In the genomic region with DNA sequence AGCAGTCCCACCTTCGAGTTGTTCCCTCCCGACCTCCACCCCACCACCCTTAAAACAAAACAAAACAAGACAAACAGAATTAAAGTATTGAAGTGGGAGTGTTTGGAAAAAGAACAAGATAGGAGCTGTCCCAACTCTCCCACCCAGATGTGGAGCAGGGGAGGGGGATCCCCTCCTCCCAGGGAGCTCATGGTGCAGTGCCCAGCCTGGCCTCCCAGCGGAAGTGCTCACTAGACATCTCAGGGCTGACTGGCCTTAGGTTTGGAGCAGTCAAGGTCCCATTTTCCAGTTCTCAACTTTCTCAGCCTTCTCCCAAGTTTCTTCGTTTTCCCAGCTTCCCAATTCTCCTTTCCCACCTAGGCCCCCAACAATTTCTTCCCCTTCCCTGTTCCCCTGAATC, we compare ENCODE assay signal across 18 cellular contexts. TPM values are rescaled to one million over a fixed set of nuclear protein-coding genes. Genes with fewer than 3 reads are reported as not detected.
DNase-seq lines count a peak whose midpoint lies in the region; ATAC-seq, FAIRE-seq and TF ChIP-seq lines count a peak whose summit lies in the region.
"Had no signal": no experiment of that assay in that cellular context is flagged by ENCODE, and none has a peak within 500 bp of the region (broad histone marks: within the 10 kb centered on the region; RNA-seq: fewer than 3 reads in every experiment).

No MANE protein-coding gene starts in this region.

- H3K4me1 ChIP-seq in HEK293 (ENCODE audit: control insufficient read depth, insufficient read depth, low read length) = no peaks in the 10 kb centered on the region
- H3K4me1 ChIP-seq in kidney (ENCODE audit: control insufficient read depth in 1 of 2, insufficient read depth in 1 of 2, low read depth in 1 of 2, low read length in 2 of 2) = no peaks in the 10 kb centered on the region
- H3K4me1 ChIP-seq: A549, Caco-2 had no signal

- TF ChIP-seq CTCF in HEK293 (tag by site-specific recombination; IDR thresholded peaks at IDR 0.05) (no peak), kidney (IDR thresholded peaks at IDR 0.05; ENCODE audit: borderline replicate concordance, extremely low read depth, insufficient read depth) (no peak)

- no peak for FAIRE-seq in kidney (lab: Jason Lieb, UNC)
- FAIRE-seq: A549, GM12878, GM18507, H1, HepG2, HTR-8/SVneo had no signal

- H3K27ac ChIP-seq in HEK293 (ENCODE audit: extremely low read depth, low read depth, low read length) = no peak overlapping the region
- H3K27ac ChIP-seq in kidney (ENCODE audit: low read depth in 2 of 2, low read length in 2 of 2) = no peak overlapping the region
- H3K27ac ChIP-seq: A549 had no signal

- H3K9me3 ChIP-seq in HEK293 (ENCODE audit: control insufficient read depth, insufficient read depth, low read depth, low read length) (no peaks in the 10 kb centered on the region), kidney (ENCODE audit: control insufficient read depth in 1 of 2, low read length in 2 of 2) (no peaks in the 10 kb centered on the region)
- H3K9me3 ChIP-seq: A549, BE2C, Caco-2 had no signal

- no peak overlapping the region for H3K4me3 ChIP-seq in HEK293 (ENCODE audit: low read depth, low read length)
- H3K4me3 ChIP-seq in kidney (ENCODE audit: low read length in 2 of 2) = no peak overlapping the region
- H3K4me3 ChIP-seq: A549, GM12878 had no signal

- peak; percentile 15 for DNase-seq in D341Med (ENCODE audit: low spot score)
- DNase-seq in kidney = peak; percentile 37
- DNase-seq in GDM1 (lab: John Stamatoyannopoulos, UW) = no peak
- DNase-seq in kidney tubule cell (ENCODE audit: low spot score) = no peak
- DNase-seq: BE2C; Caco-2; CD8-positive, alpha-beta memory T cell; DMS53; HCEC 1CT had no signal

- no peaks in the 10 kb centered on the region for H3K36me3 ChIP-seq in HEK293 (ENCODE audit: control insufficient read depth in 2 of 2, insufficient read depth in 1 of 2, low read length in 2 of 2)
- H3K36me3 ChIP-seq in kidney (ENCODE audit: control insufficient read depth in 1 of 2, insufficient read depth in 2 of 2, low read length in 2 of 2) = no peaks in the 10 kb centered on the region
- H3K36me3 ChIP-seq: BE2C had no signal

- POLR2A ChIA-PET in HEK293 (lab: Yijun Ruan, JAX) = interaction anchor here (0.6 to 2.4 kb wide), 2 partner anchors 12 to 85 kb away, joined by 7 read pairs; a partner anchor contains a TSS

- no peak for ATAC-seq in GM21367 (IDR thresholded peaks at IDR 0.05; ENCODE audit: unreplicated experiment)
- ATAC-seq: A549, GM12878 had no signal

- intact Hi-C loops in kidney (cut with DNase I) = loop anchor here (10.0 kb wide), 1 partner anchor 182 kb away; no protein-coding TSS in a partner anchor

- CTCF ChIA-PET in HEK293 (lab: Yijun Ruan, JAX) = interaction anchor here (0.6 to 12.7 kb wide), 3 partner anchors 10 to 175 kb away, joined by 3 to 156 read pairs (median 3); no protein-coding TSS in a partner anchor

- H3K9ac ChIP-seq in kidney (ENCODE audit: low read length in 2 of 2) = no peak overlapping the region

TF ChIP-seq in HEK293, 187 proteins besides CTCF, POLR2A, EP300 and RAD21:
- TF ChIP-seq, protein P1, sequence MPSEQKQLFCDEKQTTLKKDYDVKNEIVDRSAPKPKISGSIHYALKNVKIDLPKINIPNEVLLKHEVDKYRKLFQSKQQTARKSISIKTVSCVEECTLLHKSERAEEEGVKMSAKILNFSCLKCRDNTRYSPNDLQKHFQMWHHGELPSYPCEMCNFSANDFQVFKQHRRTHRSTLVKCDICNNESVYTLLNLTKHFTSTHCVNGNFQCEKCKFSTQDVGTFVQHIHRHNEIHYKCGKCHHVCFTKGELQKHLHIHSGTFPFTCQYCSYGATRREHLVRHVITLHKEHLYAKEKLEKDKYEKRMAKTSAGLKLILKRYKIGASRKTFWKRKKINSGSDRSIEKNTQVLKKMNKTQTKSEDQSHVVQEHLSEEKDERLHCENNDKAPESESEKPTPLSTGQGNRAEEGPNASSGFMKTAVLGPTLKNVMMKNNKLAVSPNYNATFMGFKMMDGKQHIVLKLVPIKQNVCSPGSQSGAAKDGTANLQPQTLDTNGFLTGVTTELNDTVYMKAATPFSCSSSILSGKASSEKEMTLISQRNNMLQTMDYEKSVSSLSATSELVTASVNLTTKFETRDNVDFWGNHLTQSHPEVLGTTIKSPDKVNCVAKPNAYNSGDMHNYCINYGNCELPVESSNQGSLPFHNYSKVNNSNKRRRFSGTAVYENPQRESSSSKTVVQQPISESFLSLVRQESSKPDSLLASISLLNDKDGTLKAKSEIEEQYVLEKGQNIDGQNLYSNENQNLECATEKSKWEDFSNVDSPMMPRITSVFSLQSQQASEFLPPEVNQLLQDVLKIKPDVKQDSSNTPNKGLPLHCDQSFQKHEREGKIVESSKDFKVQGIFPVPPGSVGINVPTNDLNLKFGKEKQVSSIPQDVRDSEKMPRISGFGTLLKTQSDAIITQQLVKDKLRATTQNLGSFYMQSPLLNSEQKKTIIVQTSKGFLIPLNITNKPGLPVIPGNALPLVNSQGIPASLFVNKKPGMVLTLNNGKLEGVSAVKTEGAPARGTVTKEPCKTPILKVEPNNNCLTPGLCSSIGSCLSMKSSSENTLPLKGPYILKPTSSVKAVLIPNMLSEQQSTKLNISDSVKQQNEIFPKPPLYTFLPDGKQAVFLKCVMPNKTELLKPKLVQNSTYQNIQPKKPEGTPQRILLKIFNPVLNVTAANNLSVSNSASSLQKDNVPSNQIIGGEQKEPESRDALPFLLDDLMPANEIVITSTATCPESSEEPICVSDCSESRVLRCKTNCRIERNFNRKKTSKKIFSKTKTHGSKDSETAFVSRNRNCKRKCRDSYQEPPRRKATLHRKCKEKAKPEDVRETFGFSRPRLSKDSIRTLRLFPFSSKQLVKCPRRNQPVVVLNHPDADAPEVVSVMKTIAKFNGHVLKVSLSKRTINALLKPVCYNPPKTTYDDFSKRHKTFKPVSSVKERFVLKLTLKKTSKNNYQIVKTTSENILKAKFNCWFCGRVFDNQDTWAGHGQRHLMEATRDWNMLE (tag by site-specific recombination; conservative IDR thresholded peaks at IDR 0.05; ENCODE audit: low read depth) = no peak
- TF ChIP-seq PRDM1 (tag by site-specific recombination; IDR thresholded peaks at IDR 0.05) = 0 out of 2 replicates have a peak, but pooled peaks have one; percentile 6

RNA-seq across cellular contexts. Expression of a gene that starts 2.9 kb away (rescaled TPM):
- not detected for total RNA-seq in kidney
- not detected for polyA plus RNA-seq in kidney (ENCODE audit: insufficient read depth, low read depth, low replicate concordance)
- total RNA-seq: Caco-2; CD8-positive, alpha-beta memory T cell; GM12878; HepG2 had no signal
- polyA plus RNA-seq: AG04450; CD8-positive, alpha-beta memory T cell; HepG2 had no signal

RNA-seq across cellular contexts. Expression of a gene that starts 11.9 kb away (rescaled TPM):
- 46.2 TPM for total RNA-seq in kidney
- 43.4 TPM for polyA plus RNA-seq in kidney (ENCODE audit: insufficient read depth, low read depth, low replicate concordance)

RNA-seq across cellular contexts. Expression of a gene that starts 33.8 kb away (rescaled TPM):
- total RNA-seq in kidney = 49.0 TPM
- 105 TPM for polyA plus RNA-seq in kidney (ENCODE audit: insufficient read depth, low read depth, low replicate concordance)

RNA-seq across cellular contexts. Expression of a gene that starts 37.9 kb away (rescaled TPM):
- 439 TPM for total RNA-seq in kidney
- 1,405 TPM for polyA plus RNA-seq in kidney (ENCODE audit: insufficient read depth, low read depth, low replicate concordance)

RNA-seq across cellular contexts. Expression of a gene that starts 46.7 kb away (rescaled TPM):
- total RNA-seq in kidney = 126 TPM
- polyA plus RNA-seq in kidney (ENCODE audit: insufficient read depth, low read depth, low replicate concordance) = 15.1 TPM

Comparison
In these comparisons a context has a peak if more than half of its experiments do, and no peak if none do; other contexts are left out.
1. DNase-seq: peak in D341Med (single experiment) and kidney (single experiment); none in GDM1 (single experiment) and kidney tubule cell (single experiment).